18 cellular contexts compared by ENCODE assay signal in genomic region chr6:6164367-6164766, GRCh38.
DNase-seq lines count a peak whose midpoint lies in the region; ATAC-seq, FAIRE-seq and TF ChIP-seq lines count a peak whose summit lies in the region.
"Had no signal": no experiment of that assay in that cellular context is flagged by ENCODE, and none has a peak within 500 bp of the region (broad histone marks: within the 10 kb centered on the region; RNA-seq: fewer than 3 reads in every experiment).

No MANE protein-coding gene starts in this region.

- no peaks in the 10 kb centered on the region for H3K79me2 ChIP-seq in HepG2 (ENCODE audit: insufficient read depth, low read length)
- H3K79me2 ChIP-seq in Loucy (ENCODE audit: insufficient read depth, low read length): no peaks in the 10 kb centered on the region

- POLR2A ChIA-PET in HepG2 (lab: Yijun Ruan, JAX): no interaction called here

- CTCF ChIA-PET in HepG2 (lab: Yijun Ruan, JAX; ENCODE audit: low intra/inter-chr PET ratio, low total read pairs): no interaction called here

- H3K4me3 ChIP-seq in HepG2 (replicated peaks in 1 of 3; ENCODE audit: insufficient read depth in 1 of 3, low read depth in 2 of 3, low read length in 3 of 3): no peak overlapping the region
- H3K4me3 ChIP-seq in right lobe of liver: no peak overlapping the region
- no peak overlapping the region for H3K4me3 ChIP-seq in Loucy (ENCODE audit: low read length, poor library complexity, severe bottlenecking)
- H3K4me3 ChIP-seq: A549 had no signal

- in situ Hi-C loops in HepG2 (cut with HindIII; ENCODE audit: extremely low pct_ligation_motif_present, low pct_unique_long_range_greater_than_20kb): no loop called here

- no peaks in the 10 kb centered on the region for H3F3A ChIP-seq in Loucy (ENCODE audit: low read depth)

- TF ChIP-seq POLR2A in HepG2 (IDR thresholded peaks at IDR 0.05; ENCODE audit: insufficient read depth in 1 of 2, low read depth in 2 of 2, low read length in 2 of 2) (no peak), right lobe of liver (IDR thresholded peaks at IDR 0.05) (no peak)

- TF ChIP-seq EP300 in HepG2 (IDR thresholded peaks at IDR 0.05; ENCODE audit: low read depth in 2 of 2, low read length in 2 of 2) (no peak), HepG2 (CRISPR knock-in tag; IDR thresholded peaks at IDR 0.05; ENCODE audit: borderline replicate concordance) (no peak)

- no peaks in the 10 kb centered on the region for H3K36me3 ChIP-seq in HepG2 (replicated peaks in 1 of 2; ENCODE audit: control insufficient read depth in 1 of 2, insufficient read depth in 2 of 2, low read length in 2 of 2)
- no peaks in the 10 kb centered on the region for H3K36me3 ChIP-seq in right lobe of liver
- H3K36me3 ChIP-seq in Loucy (ENCODE audit: insufficient read depth, low read length): no peaks in the 10 kb centered on the region

- no peak for TF ChIP-seq RAD21 in HepG2 (CRISPR knock-in tag; IDR thresholded peaks at IDR 0.05)

- H4K20me1 ChIP-seq in HepG2 (ENCODE audit: insufficient read depth, low read length): no peaks in the 10 kb centered on the region
- H4K20me1 ChIP-seq in Loucy (ENCODE audit: insufficient read depth, low read length, poor library complexity, severe bottlenecking): no peaks in the 10 kb centered on the region

- no peak for FAIRE-seq in HepG2 (lab: Jason Lieb, UNC)
- FAIRE-seq: A549, D721Med, G401.6, GM12891 had no signal

- H3K9ac ChIP-seq in HepG2 (ENCODE audit: insufficient read depth, low read depth, low read length): no peak overlapping the region
- H3K9ac ChIP-seq in Loucy (ENCODE audit: low read depth, low read length, poor library complexity, severe bottlenecking): no peak overlapping the region

- H3K4me1 ChIP-seq in HepG2 (ENCODE audit: insufficient read depth, low read length): no peaks in the 10 kb centered on the region
- no peaks in the 10 kb centered on the region for H3K4me1 ChIP-seq in right lobe of liver
- peaks cover 57% of the 10 kb centered on the region for H3K4me1 ChIP-seq in Loucy (ENCODE audit: insufficient read depth, low read length, poor library complexity, severe bottlenecking)
- H3K4me1 ChIP-seq: A549, Caco-2 had no signal

- ATAC-seq in HepG2 (no peak), right lobe of liver (no peak), GM21515 (IDR thresholded peaks at IDR 0.05; ENCODE audit: unreplicated experiment) (no peak), left lobe of liver (no peak)
- ATAC-seq: A549; CD8-positive, alpha-beta T cell had no signal

- DNase-seq in HepG2 (ENCODE audit: low spot score): no peak
- no peak for DNase-seq in right lobe of liver
- no peak for DNase-seq in left lobe of liver (ENCODE audit: low spot score)
- DNase-seq: AML-193; Caco-2; Calu3; CD4-positive, alpha-beta T cell; CD8-positive, alpha-beta T cell; DMS79 treated with DMSO at 0.1 percent for 48 hours; GF-D8 had no signal

- peaks cover 0 to 20% of the 10 kb centered on the region in 2 experiments; a peak in 4 of 5 replicates for H3K27me3 ChIP-seq in HepG2 (ENCODE audit: control insufficient read depth in 1 of 2, insufficient read depth in 2 of 2, low read length in 2 of 2)
- H3K27me3 ChIP-seq in right lobe of liver: no peaks in the 10 kb centered on the region
- H3K27me3 ChIP-seq in Loucy (ENCODE audit: insufficient read depth, low read length, poor library complexity, severe bottlenecking): no peaks in the 10 kb centered on the region

- H3K4me2 ChIP-seq in HepG2 (ENCODE audit: low read depth, low read length) (no peak overlapping the region), Loucy (ENCODE audit: low read depth, low read length, poor library complexity, severe bottlenecking) (peak overlapping the region; percentile 62)
- H3K4me2 ChIP-seq: A549 had no signal

- TF ChIP-seq CTCF in HepG2 (CRISPR knock-in tag; IDR thresholded peaks at IDR 0.05) (no peak), right lobe of liver (IDR thresholded peaks at IDR 0.05) (no peak), Loucy (conservative IDR thresholded peaks at IDR 0.05; ENCODE audit: low read length) (no peak)

- H3K9me2 ChIP-seq in Loucy (replicated peaks; ENCODE audit: low read depth, low read length): no peaks in the 10 kb centered on the region

- H3K27ac ChIP-seq in HepG2 (ENCODE audit: extremely low read length, insufficient read depth, low read length) (no peak overlapping the region), right lobe of liver (no peak overlapping the region)
- H3K27ac ChIP-seq: 22Rv1, A549, C4-2B had no signal

- 2% methylated on average over 4 of the region's 4 CpGs for WGBS in HepG2 (ENCODE audit: low lambda C conversion rate)
- WGBS in right lobe of liver (ENCODE audit: insufficient coverage, low coverage, low lambda C conversion rate, missing lambda C conversion rate): 53% methylated on average over 4 of the region's 4 CpGs

- intact Hi-C loops in HepG2 (cut with micrococcal nuclease; ENCODE audit: unreplicated experiment) (no loop called here), right lobe of liver (cut with DNase I) (no loop called here)

- H3K9me3 ChIP-seq in HepG2 (ENCODE audit: low read length): no peaks in the 10 kb centered on the region
- H3K9me3 ChIP-seq in right lobe of liver: no peaks in the 10 kb centered on the region
- no peaks in the 10 kb centered on the region for H3K9me3 ChIP-seq in Loucy (ENCODE audit: insufficient read depth, low read depth, low read length)
- H3K9me3 ChIP-seq: A549, Caco-2 had no signal

- no TSS peak for BruUV-seq in HepG2 (replicated peaks; lab: Mats Ljungman, UMichigan)

- H2AFZ ChIP-seq in HepG2 (ENCODE audit: low read length): no peak overlapping the region
- no peak overlapping the region for H2AFZ ChIP-seq in Loucy (ENCODE audit: low read length)

TF ChIP-seq in HepG2, 621 proteins besides CTCF, POLR2A, EP300 and RAD21:
- TF ChIP-seq NFATC3 (CRISPR knock-in tag; IDR thresholded peaks at IDR 0.05) (no peak), HNRNPK (IDR thresholded peaks at IDR 0.05; ENCODE audit: low read depth, low read length, poor library complexity, severe bottlenecking) (peak; percentile 67), PCBP2 (optimal IDR thresholded peaks at IDR 0.05; ENCODE audit: low read depth, low read length, poor library complexity, severe bottlenecking) (peak; percentile 37), ZHX2 (IDR thresholded peaks at IDR 0.05; ENCODE audit: low read depth) (no peak), ZHX2 (CRISPR knock-in tag; IDR thresholded peaks at IDR 0.05; ENCODE audit: borderline replicate concordance) (no peak), EHMT2 (IDR thresholded peaks at IDR 0.05; ENCODE audit: borderline replicate concordance, low read depth, low read length) (no peak)
